Comparison of ENCODE assay signal across 20 cellular contexts in the genomic region with DNA sequence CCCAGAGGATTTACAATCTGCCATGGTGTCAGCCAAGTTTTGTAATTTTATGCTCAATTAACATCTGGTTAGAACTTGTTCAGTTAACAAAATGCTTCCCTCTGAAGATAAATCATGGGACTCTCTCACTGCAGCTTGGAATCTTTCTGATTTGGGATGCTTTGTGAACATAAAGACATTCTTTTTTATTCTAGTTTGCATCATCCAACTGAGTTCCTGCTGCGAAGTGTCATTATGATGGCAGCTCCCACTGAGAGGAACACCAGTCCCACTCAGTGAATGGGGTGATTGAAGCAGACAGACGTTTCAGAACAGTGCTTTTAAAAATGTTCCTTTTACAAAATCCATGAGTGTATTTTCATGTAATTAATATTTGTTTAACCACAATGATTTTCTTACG.
DNase-seq lines count a peak whose midpoint lies in the region; ATAC-seq, FAIRE-seq and TF ChIP-seq lines count a peak whose summit lies in the region.
"Had no signal": no experiment of that assay in that cellular context is flagged by ENCODE, and none has a peak within 500 bp of the region (broad histone marks: within the 10 kb centered on the region; RNA-seq: fewer than 3 reads in every experiment).

No MANE protein-coding gene starts in this region.

- H3K27ac Mint-ChIP-seq in WTC11, result no peak overlapping the region
- H3K27ac Mint-ChIP-seq in naive thymus-derived CD4-positive, alpha-beta T cell, result no peak overlapping the region
- H3K27ac Mint-ChIP-seq: CD14-positive monocyte; CD8-positive, alpha-beta T cell; HFFc6; IgD-negative memory B cell had no signal

- POLR2A ChIA-PET in WTC11 (lab: Charles Lee), result no interaction called here
- POLR2A ChIA-PET in naive thymus-derived CD4-positive, alpha-beta T cell (lab: Charles Lee), result no interaction called here

- peak; percentile 74 for TF ChIP-seq EP300 in neural cell (conservative IDR thresholded peaks at IDR 0.05; ENCODE audit: poor library complexity, severe bottlenecking)

- no peak overlapping the region for H3K4me3 Mint-ChIP-seq in WTC11
- H3K4me3 Mint-ChIP-seq in naive thymus-derived CD4-positive, alpha-beta T cell, result no peak overlapping the region
- H3K4me3 Mint-ChIP-seq: CD14-positive monocyte; CD8-positive, alpha-beta T cell; HFFc6; IgD-negative memory B cell had no signal

- TF ChIP-seq POLR2A in H54 (IDR thresholded peaks at IDR 0.05; ENCODE audit: low read depth, low read length), result no peak

- DNase-seq in H54 (ENCODE audit: insufficient read length, low spot score) (no peak), WTC11 (ENCODE audit: low spot score) (no peak), BE2C (no peak), T-helper 9 cell (no peak), epidermal melanocyte (ENCODE audit: insufficient read length, low spot score) (no peak)
- DNase-seq in naive thymus-derived CD4-positive, alpha-beta T cell, result no peak
- DNase-seq: CD8-positive, alpha-beta T cell; COR-L47; DMS79 treated with DMSO at 0.1 percent for 48 hours; EL; GDM1; GOT3; HCEC 1CT; HFFc6 had no signal

- FAIRE-seq in H54 (lab: Jason Lieb, UNC), result peak; percentile 23
- FAIRE-seq: A204.1, GM12892, GM19239 had no signal

- H3K27me3 ChIP-seq in neural cell (ENCODE audit: insufficient read depth, low read depth, low read length), result no peaks in the 10 kb centered on the region
- H3K27me3 ChIP-seq in BE2C, result no peaks in the 10 kb centered on the region
- H3K27me3 ChIP-seq in naive thymus-derived CD4-positive, alpha-beta T cell (ENCODE audit: control insufficient read depth in 2 of 2, insufficient read depth in 2 of 2, low read length in 2 of 2), result no peaks in the 10 kb centered on the region

- H3K9me3 ChIP-seq in neural cell (ENCODE audit: low read length) (no peaks in the 10 kb centered on the region), BE2C (no peaks in the 10 kb centered on the region)
- no peaks in the 10 kb centered on the region for H3K9me3 ChIP-seq in naive thymus-derived CD4-positive, alpha-beta T cell (ENCODE audit: control insufficient read depth in 2 of 3, low read length in 3 of 3)

- H3K27ac ChIP-seq in neural cell (ENCODE audit: low read length), result no peak overlapping the region
- H3K27ac ChIP-seq in naive thymus-derived CD4-positive, alpha-beta T cell (ENCODE audit: low read depth, low read length), result no peak overlapping the region

- H3K4me2 ChIP-seq in neural cell (ENCODE audit: low read length), result peak overlapping the region; percentile 50

- H3K9me2 ChIP-seq in neural cell (ENCODE audit: insufficient read depth, low read length), result no peaks in the 10 kb centered on the region

- H3K27me3 Mint-ChIP-seq in WTC11 (ENCODE audit: low read depth), result no peaks in the 10 kb centered on the region
- no peaks in the 10 kb centered on the region for H3K27me3 Mint-ChIP-seq in naive thymus-derived CD4-positive, alpha-beta T cell
- H3K27me3 Mint-ChIP-seq: IgD-negative memory B cell had no signal

- no peaks in the 10 kb centered on the region for H3F3A ChIP-seq in neural cell (ENCODE audit: insufficient read depth, low read length, poor library complexity, severe bottlenecking)

- H3K9ac ChIP-seq in neural cell (ENCODE audit: low read length), result no peak overlapping the region

- peak; percentile 24; the same call in 1 of the 2 replicates for ATAC-seq in WTC11
- no peak for ATAC-seq in naive thymus-derived CD4-positive, alpha-beta T cell
- ATAC-seq: CD8-positive, alpha-beta T cell had no signal

- peak; percentile 16 for TF ChIP-seq RAD21 in neural cell (conservative IDR thresholded peaks at IDR 0.05)

- no peak overlapping the region for H2AFZ ChIP-seq in neural cell (ENCODE audit: low read depth, low read length)

- peaks cover 4% of the 10 kb centered on the region; the same call in 1 of the 2 replicates for H3K4me1 Mint-ChIP-seq in WTC11
- H3K4me1 Mint-ChIP-seq in naive thymus-derived CD4-positive, alpha-beta T cell, result no peaks in the 10 kb centered on the region
- H3K4me1 Mint-ChIP-seq: CD14-positive monocyte had no signal

- intact Hi-C loops in naive thymus-derived CD4-positive, alpha-beta T cell (cut with micrococcal nuclease), result no loop called here

- CTCF ChIA-PET in WTC11 (lab: Charles Lee), result no interaction called here
- CTCF ChIA-PET in naive thymus-derived CD4-positive, alpha-beta T cell (lab: Charles Lee), result no interaction called here

- H3K4me1 ChIP-seq in BE2C, result no peaks in the 10 kb centered on the region
- no peaks in the 10 kb centered on the region for H3K4me1 ChIP-seq in naive thymus-derived CD4-positive, alpha-beta T cell (ENCODE audit: control insufficient read depth in 2 of 2, insufficient read depth in 2 of 2, low read length in 2 of 2)

- no peaks in the 10 kb centered on the region for H3K36me3 Mint-ChIP-seq in WTC11
- no peaks in the 10 kb centered on the region for H3K36me3 Mint-ChIP-seq in naive thymus-derived CD4-positive, alpha-beta T cell
- H3K36me3 Mint-ChIP-seq: CD14-positive monocyte; CD8-positive, alpha-beta T cell had no signal

- TF ChIP-seq CTCF in WTC11 (IDR thresholded peaks at IDR 0.05) (no peak), neural cell (IDR thresholded peaks at IDR 0.05; ENCODE audit: poor library complexity, severe bottlenecking) (no peak), BE2C (IDR thresholded peaks at IDR 0.05; ENCODE audit: low read depth, low read length) (no peak)

- H3K4me3 ChIP-seq in neural cell (ENCODE audit: low read length) (no peak overlapping the region), BE2C (ENCODE audit: low read depth, low read length) (no peak overlapping the region)
- no peak overlapping the region for H3K4me3 ChIP-seq in naive thymus-derived CD4-positive, alpha-beta T cell (ENCODE audit: low read length)

- H3K36me3 ChIP-seq in neural cell (ENCODE audit: insufficient read depth, low read length), result no peaks in the 10 kb centered on the region
- H3K36me3 ChIP-seq in BE2C, result no peaks in the 10 kb centered on the region
- H3K36me3 ChIP-seq in naive thymus-derived CD4-positive, alpha-beta T cell (ENCODE audit: control insufficient read depth in 2 of 3, insufficient read depth in 3 of 3, low read length in 3 of 3), result no peaks in the 10 kb centered on the region

- H3K79me2 ChIP-seq in neural cell (replicated peaks; ENCODE audit: insufficient read depth, low read length), result no peaks in the 10 kb centered on the region

- H3K9me3 Mint-ChIP-seq in WTC11, result 0 out of 2 replicates have a peak, but pooled peaks cover 1% of the 10 kb centered on the region
- H3K9me3 Mint-ChIP-seq in naive thymus-derived CD4-positive, alpha-beta T cell, result peaks cover 0 to 7% (median 0%) of the 10 kb centered on the region in 11 donors

- no peaks in the 10 kb centered on the region for H4K20me1 ChIP-seq in neural cell (ENCODE audit: insufficient read depth)

TF ChIP-seq in WTC11, 78 proteins besides CTCF, POLR2A, EP300 and RAD21 (continues in another document):
- TF ChIP-seq TP53 (CRISPR knock-in tag; IDR thresholded peaks at IDR 0.05) (no peak), ZNF232 (CRISPR knock-in tag; IDR thresholded peaks at IDR 0.05) (no peak), SMAD3 (CRISPR knock-in tag; IDR thresholded peaks at IDR 0.05; ENCODE audit: borderline replicate concordance) (no peak), STAT6 (CRISPR knock-in tag; conservative IDR thresholded peaks at IDR 0.05; ENCODE audit: low read depth) (no peak), NFYB (CRISPR knock-in tag; conservative IDR thresholded peaks at IDR 0.05; ENCODE audit: low read depth) (no peak), NR1H2 (CRISPR knock-in tag; IDR thresholded peaks at IDR 0.05) (no peak)

TF ChIP-seq in neural cell, 6 proteins besides CTCF, POLR2A, EP300 and RAD21:
- no peak for TF ChIP-seq TAF1 (IDR thresholded peaks at IDR 0.05; ENCODE audit: low read depth)
- TF ChIP-seq POLR2AphosphoS5 (IDR thresholded peaks at IDR 0.05), result peak; percentile 63
- TF ChIP-seq, protein P1, sequence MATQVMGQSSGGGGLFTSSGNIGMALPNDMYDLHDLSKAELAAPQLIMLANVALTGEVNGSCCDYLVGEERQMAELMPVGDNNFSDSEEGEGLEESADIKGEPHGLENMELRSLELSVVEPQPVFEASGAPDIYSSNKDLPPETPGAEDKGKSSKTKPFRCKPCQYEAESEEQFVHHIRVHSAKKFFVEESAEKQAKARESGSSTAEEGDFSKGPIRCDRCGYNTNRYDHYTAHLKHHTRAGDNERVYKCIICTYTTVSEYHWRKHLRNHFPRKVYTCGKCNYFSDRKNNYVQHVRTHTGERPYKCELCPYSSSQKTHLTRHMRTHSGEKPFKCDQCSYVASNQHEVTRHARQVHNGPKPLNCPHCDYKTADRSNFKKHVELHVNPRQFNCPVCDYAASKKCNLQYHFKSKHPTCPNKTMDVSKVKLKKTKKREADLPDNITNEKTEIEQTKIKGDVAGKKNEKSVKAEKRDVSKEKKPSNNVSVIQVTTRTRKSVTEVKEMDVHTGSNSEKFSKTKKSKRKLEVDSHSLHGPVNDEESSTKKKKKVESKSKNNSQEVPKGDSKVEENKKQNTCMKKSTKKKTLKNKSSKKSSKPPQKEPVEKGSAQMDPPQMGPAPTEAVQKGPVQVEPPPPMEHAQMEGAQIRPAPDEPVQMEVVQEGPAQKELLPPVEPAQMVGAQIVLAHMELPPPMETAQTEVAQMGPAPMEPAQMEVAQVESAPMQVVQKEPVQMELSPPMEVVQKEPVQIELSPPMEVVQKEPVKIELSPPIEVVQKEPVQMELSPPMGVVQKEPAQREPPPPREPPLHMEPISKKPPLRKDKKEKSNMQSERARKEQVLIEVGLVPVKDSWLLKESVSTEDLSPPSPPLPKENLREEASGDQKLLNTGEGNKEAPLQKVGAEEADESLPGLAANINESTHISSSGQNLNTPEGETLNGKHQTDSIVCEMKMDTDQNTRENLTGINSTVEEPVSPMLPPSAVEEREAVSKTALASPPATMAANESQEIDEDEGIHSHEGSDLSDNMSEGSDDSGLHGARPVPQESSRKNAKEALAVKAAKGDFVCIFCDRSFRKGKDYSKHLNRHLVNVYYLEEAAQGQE (IDR thresholded peaks at IDR 0.05; ENCODE audit: borderline replicate concordance), result peak; percentile 34
